Comparison of ENCODE assay signal across 11 cellular contexts in genomic region chr2:191222507-191222906, GRCh38. TPM values are rescaled to one million over a fixed set of nuclear protein-coding genes. Genes with fewer than 3 reads are reported as not detected.
DNase-seq lines count a peak whose midpoint lies in the region; ATAC-seq and TF ChIP-seq lines count a peak whose summit lies in the region.
"Had no signal": no experiment of that assay in that cellular context is flagged by ENCODE, and none has a peak within 500 bp of the region (broad histone marks: within the 10 kb centered on the region; RNA-seq: fewer than 3 reads in every experiment).

No MANE protein-coding gene starts in this region.

- H3K27ac ChIP-seq in aorta (ENCODE audit: low read depth in 1 of 2, low read length in 2 of 2): no peak overlapping the region

- peak; percentile 63 for ATAC-seq in Right ventricle myocardium superior (ENCODE audit: poor library complexity)
- ATAC-seq in aorta (ENCODE audit: low FRiP score): peak; percentile 31
- ATAC-seq in activated CD8-positive, alpha-beta T cell treated with anti-CD3 and anti-CD28 coated beads for 36 hours: no peak
- no peak for ATAC-seq in activated CD4-positive, alpha-beta T cell treated with anti-CD3 and anti-CD28 coated beads for 36 hours
- ATAC-seq: stimulated activated naive CD8-positive, alpha-beta T cell treated with anti-CD3 and anti-CD28 coated beads, Interleukin-15, amount 100 ng/mL, for 72 hours had no signal

- in situ Hi-C loops in KBM-7 (cut with MboI; ENCODE audit: low pct_unique_long_range_greater_than_20kb, low sequenced_read_pairs): no loop called here

- DNase-seq in Right ventricle myocardium superior (no peak), cardiac septum (ENCODE audit: low spot score) (no peak), KBM-7 (peak; percentile 74), epithelial cell of esophagus (ENCODE audit: low read depth) (peak; percentile 71), aorta (no peak), epidermal melanocyte (ENCODE audit: insufficient read length, low spot score) (no peak)
- no peak for DNase-seq in activated CD8-positive, alpha-beta T cell treated with anti-CD3 and anti-CD28 coated beads for 36 hours
- DNase-seq in activated CD4-positive, alpha-beta T cell treated with anti-CD3 and anti-CD28 coated beads for 36 hours: no peak
- DNase-seq: activated naive CD8-positive, alpha-beta T cell treated with anti-CD3 and anti-CD28 coated beads, Interleukin-2, amount 10 ng/mL, durations not matched to agents 7 days and 5 days; NCI-H82; stimulated activated naive CD8-positive, alpha-beta T cell treated with anti-CD3 and anti-CD28 coated beads, Interleukin-15, amount 100 ng/mL, for 72 hours had no signal

- H3K4me3 ChIP-seq in epithelial cell of esophagus (ENCODE audit: low read length) (no peak overlapping the region), aorta (ENCODE audit: low read length in 2 of 2) (no peak overlapping the region)

- H3K4me3 Mint-ChIP-seq in activated CD8-positive, alpha-beta T cell treated with anti-CD3 and anti-CD28 coated beads for 36 hours: no peak overlapping the region
- no peak overlapping the region for H3K4me3 Mint-ChIP-seq in activated CD4-positive, alpha-beta T cell treated with anti-CD3 and anti-CD28 coated beads for 36 hours
- H3K4me3 Mint-ChIP-seq: activated naive CD8-positive, alpha-beta T cell treated with anti-CD3 and anti-CD28 coated beads, Interleukin-2, amount 10 ng/mL, durations not matched to agents 7 days and 5 days; stimulated activated naive CD8-positive, alpha-beta T cell treated with anti-CD3 and anti-CD28 coated beads, Interleukin-15, amount 100 ng/mL, for 72 hours had no signal

- no peaks in the 10 kb centered on the region for H3K27me3 ChIP-seq in aorta (ENCODE audit: control insufficient read depth in 1 of 2, insufficient read depth in 2 of 2, low read length in 1 of 2)

- peaks cover 4% of the 10 kb centered on the region for H3K36me3 Mint-ChIP-seq in activated CD8-positive, alpha-beta T cell treated with anti-CD3 and anti-CD28 coated beads for 36 hours (ENCODE audit: low read depth)
- peaks cover 2% of the 10 kb centered on the region for H3K36me3 Mint-ChIP-seq in activated CD4-positive, alpha-beta T cell treated with anti-CD3 and anti-CD28 coated beads for 36 hours (ENCODE audit: low read depth)

- H3K9me3 Mint-ChIP-seq in activated CD8-positive, alpha-beta T cell treated with anti-CD3 and anti-CD28 coated beads for 36 hours: peaks cover 6% of the 10 kb centered on the region
- peaks cover 3% of the 10 kb centered on the region for H3K9me3 Mint-ChIP-seq in activated CD4-positive, alpha-beta T cell treated with anti-CD3 and anti-CD28 coated beads for 36 hours (ENCODE audit: low read depth)
- H3K9me3 Mint-ChIP-seq: activated naive CD8-positive, alpha-beta T cell treated with anti-CD3 and anti-CD28 coated beads, Interleukin-2, amount 10 ng/mL, durations not matched to agents 7 days and 5 days had no signal

- intact Hi-C loops in Right ventricle myocardium superior (cut with DNase I): no loop called here
- intact Hi-C loops in cardiac septum (cut with DNase I): no loop called here
- intact Hi-C loops in aorta (cut with DNase I): loop anchor here in 1 of 2 donors (10.0 kb wide), 1 partner anchor 48 kb away; no protein-coding TSS in a partner anchor
- intact Hi-C loops in activated CD8-positive, alpha-beta T cell treated with anti-CD3 and anti-CD28 coated beads for 36 hours (cut with micrococcal nuclease): no loop called here
- intact Hi-C loops in activated CD4-positive, alpha-beta T cell treated with anti-CD3 and anti-CD28 coated beads for 36 hours (cut with DNase I, micrococcal nuclease): no loop called here

- no peaks in the 10 kb centered on the region for H3K27me3 Mint-ChIP-seq in activated CD8-positive, alpha-beta T cell treated with anti-CD3 and anti-CD28 coated beads for 36 hours
- no peaks in the 10 kb centered on the region for H3K27me3 Mint-ChIP-seq in activated CD4-positive, alpha-beta T cell treated with anti-CD3 and anti-CD28 coated beads for 36 hours
- H3K27me3 Mint-ChIP-seq: activated naive CD8-positive, alpha-beta T cell treated with anti-CD3 and anti-CD28 coated beads, Interleukin-2, amount 10 ng/mL, durations not matched to agents 7 days and 5 days; stimulated activated naive CD8-positive, alpha-beta T cell treated with anti-CD3 and anti-CD28 coated beads, Interleukin-15, amount 100 ng/mL, for 72 hours had no signal

- no peak for TF ChIP-seq CTCF in epithelial cell of esophagus (IDR thresholded peaks at IDR 0.05; ENCODE audit: insufficient read depth, low read depth, low read length, missing control alignments)
- no peak for TF ChIP-seq CTCF in activated CD8-positive, alpha-beta T cell treated with anti-CD3 and anti-CD28 coated beads for 36 hours (IDR thresholded peaks at IDR 0.05)

- no peaks in the 10 kb centered on the region for H3K36me3 ChIP-seq in aorta (ENCODE audit: control insufficient read depth in 1 of 2, insufficient read depth in 2 of 2, low read length in 1 of 2)

- H3K4me1 Mint-ChIP-seq in activated CD8-positive, alpha-beta T cell treated with anti-CD3 and anti-CD28 coated beads for 36 hours (ENCODE audit: low read depth): peaks cover 28% of the 10 kb centered on the region
- H3K4me1 Mint-ChIP-seq in activated CD4-positive, alpha-beta T cell treated with anti-CD3 and anti-CD28 coated beads for 36 hours: peaks cover 31% of the 10 kb centered on the region

- CTCF ChIA-PET in activated CD8-positive, alpha-beta T cell treated with anti-CD3 and anti-CD28 coated beads for 36 hours (lab: Charles Lee): no interaction called here
- CTCF ChIA-PET in activated CD4-positive, alpha-beta T cell treated with anti-CD3 and anti-CD28 coated beads for 36 hours (lab: Charles Lee): no interaction called here

- POLR2A ChIA-PET in activated CD8-positive, alpha-beta T cell treated with anti-CD3 and anti-CD28 coated beads for 36 hours (lab: Charles Lee): no interaction called here
- POLR2A ChIA-PET in activated CD4-positive, alpha-beta T cell treated with anti-CD3 and anti-CD28 coated beads for 36 hours (lab: Charles Lee): no interaction called here

- H3K4me1 ChIP-seq in aorta (ENCODE audit: control insufficient read depth in 1 of 2, insufficient read depth in 2 of 2, low read length in 2 of 2): peaks cover 0 to 2% of the 10 kb centered on the region in 2 donors

- H3K27ac Mint-ChIP-seq in activated CD8-positive, alpha-beta T cell treated with anti-CD3 and anti-CD28 coated beads for 36 hours: no peak overlapping the region
- no peak overlapping the region for H3K27ac Mint-ChIP-seq in activated CD4-positive, alpha-beta T cell treated with anti-CD3 and anti-CD28 coated beads for 36 hours
- H3K27ac Mint-ChIP-seq: activated naive CD8-positive, alpha-beta T cell treated with anti-CD3 and anti-CD28 coated beads, Interleukin-2, amount 10 ng/mL, durations not matched to agents 7 days and 5 days; stimulated activated naive CD8-positive, alpha-beta T cell treated with anti-CD3 and anti-CD28 coated beads, Interleukin-15, amount 100 ng/mL, for 72 hours had no signal

- H3K9me3 ChIP-seq in aorta (ENCODE audit: control insufficient read depth, low read length): no peaks in the 10 kb centered on the region

- WGBS in aorta, 2 donors: 35 to 52% methylated on average over 4 of the region's 4 CpGs

RNA-seq across cellular contexts. Expression of gene MYO1B, which starts 22.7 kb away (rescaled TPM):
- 16.8 TPM for total RNA-seq in Right ventricle myocardium superior
- 20.8 TPM for total RNA-seq in cardiac septum
- 10 to 100 TPM; 61.1 to 86.4 TPM for total RNA-seq in aorta
- 10 to 100 TPM; 14.1 to 51.6 TPM for polyA plus RNA-seq in aorta
- total RNA-seq in activated CD8-positive, alpha-beta T cell treated with anti-CD3 and anti-CD28 coated beads for 36 hours: 10 to 100 TPM; 43.2 to 44.8 TPM
- total RNA-seq in activated CD4-positive, alpha-beta T cell treated with anti-CD3 and anti-CD28 coated beads for 36 hours: 10 to 100 TPM; 29.7 to 36.7 TPM

Comparison
In these comparisons a context has a peak if more than half of its experiments do, and no peak if none do; other contexts are left out.
1. ATAC-seq: peak in Right ventricle myocardium superior (single experiment) and aorta (single experiment); none in activated CD8-positive, alpha-beta T cell treated with anti-CD3 and anti-CD28 coated beads for 36 hours (single experiment) and activated CD4-positive, alpha-beta T cell treated with anti-CD3 and anti-CD28 coated beads for 36 hours (single experiment).
2. DNase-seq: peak in KBM-7 (single experiment) and epithelial cell of esophagus (single experiment); none in Right ventricle myocardium superior (single experiment), cardiac septum (single experiment), aorta (0 of 2), epidermal melanocyte (single experiment), activated CD8-positive, alpha-beta T cell treated with anti-CD3 and anti-CD28 coated beads for 36 hours (single experiment) and activated CD4-positive, alpha-beta T cell treated with anti-CD3 and anti-CD28 coated beads for 36 hours (single experiment).